18 cellular contexts compared by ENCODE assay signal in genomic region chr1:118989006-118989736, GRCh38. TPM values are rescaled to one million over a fixed set of nuclear protein-coding genes. Genes with fewer than 3 reads are reported as not detected.
DNase-seq lines count a peak whose midpoint lies in the region; TF ChIP-seq lines count a peak whose summit lies in the region.
"Had no signal": no experiment of that assay in that cellular context is flagged by ENCODE, and none has a peak within 500 bp of the region (broad histone marks: within the 10 kb centered on the region; RNA-seq: fewer than 3 reads in every experiment).

No MANE protein-coding gene starts in this region.

- no peak for TF ChIP-seq CTCF in nephron (IDR thresholded peaks at IDR 0.05; ENCODE audit: unreplicated experiment in 3 of 3)
- no peak for TF ChIP-seq CTCF in type B pancreatic cell (conservative IDR thresholded peaks at IDR 0.05)

- peaks cover 14% of the 10 kb centered on the region for H3K4me1 Mint-ChIP-seq in activated naive CD4-positive, alpha-beta T cell treated with anti-CD3 and anti-CD28 coated beads, Interleukin-2, amount 10 ng/mL, durations not matched to agents 7 days and 5 days
- H3K4me1 Mint-ChIP-seq in nephron (peaks cover 60% of the 10 kb centered on the region), type B pancreatic cell (ENCODE audit: unreplicated experiment) (peaks cover 34% of the 10 kb centered on the region)
- peaks cover 9 to 32% (median 18%) of the 10 kb centered on the region in 4 donors for H3K4me1 Mint-ChIP-seq in CD4-positive, alpha-beta memory T cell

- H3K27me3 Mint-ChIP-seq in activated naive CD4-positive, alpha-beta T cell treated with anti-CD3 and anti-CD28 coated beads, Interleukin-2, amount 10 ng/mL, durations not matched to agents 7 days and 5 days, result peaks cover 98% of the 10 kb centered on the region
- H3K27me3 Mint-ChIP-seq in nephron (ENCODE audit: low read depth), result peaks cover 99% of the 10 kb centered on the region
- peaks cover 97% of the 10 kb centered on the region for H3K27me3 Mint-ChIP-seq in type B pancreatic cell
- H3K27me3 Mint-ChIP-seq in CD4-positive, alpha-beta memory T cell, result peaks cover 61 to 72% of the 10 kb centered on the region in 2 donors

- peak overlapping the region; percentile 19 for H3K27ac ChIP-seq in cingulate gyrus (ENCODE audit: low read depth, low read length)
- no peak overlapping the region for H3K27ac ChIP-seq in CD4-positive, alpha-beta memory T cell (ENCODE audit: low read depth, low read length)
- H3K27ac ChIP-seq: spleen had no signal

- POLR2A ChIA-PET in CD4-positive, alpha-beta memory T cell (lab: Charles Lee; ENCODE audit: partially characterized antibody), result no interaction called here

- H3K36me3 Mint-ChIP-seq in activated naive CD4-positive, alpha-beta T cell treated with anti-CD3 and anti-CD28 coated beads, Interleukin-2, amount 10 ng/mL, durations not matched to agents 7 days and 5 days, result peaks cover 23% of the 10 kb centered on the region
- peaks cover 5% of the 10 kb centered on the region for H3K36me3 Mint-ChIP-seq in nephron (ENCODE audit: low read depth)
- peaks cover 4% of the 10 kb centered on the region for H3K36me3 Mint-ChIP-seq in type B pancreatic cell
- peaks cover 0 to 1% of the 10 kb centered on the region in 2 donors for H3K36me3 Mint-ChIP-seq in CD4-positive, alpha-beta memory T cell

- peaks cover 2% of the 10 kb centered on the region for H3K9me3 Mint-ChIP-seq in activated naive CD4-positive, alpha-beta T cell treated with anti-CD3 and anti-CD28 coated beads, Interleukin-2, amount 10 ng/mL, durations not matched to agents 7 days and 5 days
- H3K9me3 Mint-ChIP-seq in nephron (peaks cover 8% of the 10 kb centered on the region), type B pancreatic cell (peaks cover 5% of the 10 kb centered on the region)
- peaks cover 0 to 52% (median 31%) of the 10 kb centered on the region in 8 donors for H3K9me3 Mint-ChIP-seq in CD4-positive, alpha-beta memory T cell

- peaks cover 12% of the 10 kb centered on the region for H3K4me1 ChIP-seq in CD4-positive, alpha-beta memory T cell (ENCODE audit: insufficient read depth, low read length)

- peaks cover 36% of the 10 kb centered on the region for H3K27me3 ChIP-seq in CD4-positive, alpha-beta memory T cell (ENCODE audit: insufficient read depth, low read length)

- no peaks in the 10 kb centered on the region for H3K9me3 ChIP-seq in CD4-positive, alpha-beta memory T cell (ENCODE audit: control insufficient read depth in 1 of 2, low read length in 2 of 2)

- H3K27ac Mint-ChIP-seq in activated naive CD4-positive, alpha-beta T cell treated with anti-CD3 and anti-CD28 coated beads, Interleukin-2, amount 10 ng/mL, durations not matched to agents 7 days and 5 days, result peak overlapping the region; percentile 67
- H3K27ac Mint-ChIP-seq in nephron, result peak overlapping the region; percentile 73 to 94 (median 82)
- H3K27ac Mint-ChIP-seq in type B pancreatic cell, result peak overlapping the region; percentile 63
- no peak overlapping the region for H3K27ac Mint-ChIP-seq in CD4-positive, alpha-beta memory T cell
- H3K27ac Mint-ChIP-seq: activated T-cell treated with anti-CD3 and anti-CD28 coated beads, Interleukin-2, amount 50 U/mL, for 24 hours; natural killer cell; T-cell had no signal

- intact Hi-C loops in CD4-positive, alpha-beta memory T cell (cut with micrococcal nuclease), result no loop called here

- peak overlapping the region; percentile 18 for H3K4me3 Mint-ChIP-seq in activated naive CD4-positive, alpha-beta T cell treated with anti-CD3 and anti-CD28 coated beads, Interleukin-2, amount 10 ng/mL, durations not matched to agents 7 days and 5 days
- peak overlapping the region; percentile 85 to 91 (median 91) for H3K4me3 Mint-ChIP-seq in nephron
- H3K4me3 Mint-ChIP-seq in type B pancreatic cell, result peak overlapping the region; percentile 85
- H3K4me3 Mint-ChIP-seq in CD4-positive, alpha-beta memory T cell, result peak overlapping the region in 2 of 8 donors; percentile 24 to 25
- H3K4me3 Mint-ChIP-seq: activated T-cell treated with anti-CD3 and anti-CD28 coated beads, Interleukin-2, amount 50 U/mL, for 24 hours; natural killer cell had no signal

- CTCF ChIA-PET in activated naive CD4-positive, alpha-beta T cell treated with anti-CD3 and anti-CD28 coated beads, Interleukin-2, amount 10 ng/mL, durations not matched to agents 7 days and 5 days (lab: Charles Lee), result interaction anchor here (0.9 to 1.1 kb wide), 2 partner anchors 13 to 17 kb away, joined by 3 to 4 read pairs; no protein-coding TSS in a partner anchor
- CTCF ChIA-PET in CD4-positive, alpha-beta memory T cell (lab: Charles Lee; ENCODE audit: partially characterized antibody), result no interaction called here

- no peak overlapping the region for H3K4me3 ChIP-seq in CD4-positive, alpha-beta memory T cell (ENCODE audit: low read length in 2 of 2)
- H3K4me3 ChIP-seq: spleen had no signal

- no peak for DNase-seq in activated naive CD4-positive, alpha-beta T cell treated with anti-CD3 and anti-CD28 coated beads, Interleukin-2, amount 10 ng/mL, durations not matched to agents 7 days and 5 days
- DNase-seq in activated naive CD4-positive, alpha-beta T cell treated with anti-CD3 and anti-CD28 coated beads, Interleukin-2, amount 50 U/mL, for 16 hours, result no peak
- DNase-seq in type B pancreatic cell (ENCODE audit: extremely low spot score, unreplicated experiment) (no peak), NCI-H2107 (lab: John Stamatoyannopoulos, UW) (no peak)
- no peak for DNase-seq in activated CD4-positive, CD25-positive, alpha-beta regulatory T cell treated with anti-CD3 and anti-CD28 coated beads, Interleukin-2, amount 50 U/mL, for 72 hours
- DNase-seq in CD4-positive, alpha-beta memory T cell, result no peak
- DNase-seq: activated CD4-positive, alpha-beta T cell treated with anti-CD3 and anti-CD28 coated beads for 1 hour; activated T-cell treated with anti-CD3 and anti-CD28 coated beads, Interleukin-2, amount 50 U/mL, for 24 hours; amygdala; foreskin melanocyte; left cardiac atrium; natural killer cell; NCI-H1105; NCI-H345; spleen; T-cell had no signal

- H3K36me3 ChIP-seq in CD4-positive, alpha-beta memory T cell (ENCODE audit: insufficient read depth, low read length), result no peaks in the 10 kb centered on the region
- H3K36me3 ChIP-seq: spleen had no signal

RNA-seq across cellular contexts. Expression of gene TBX15, which starts 1.0 kb away (rescaled TPM):
- 0.19 and 8.5 TPM in 2 replicates for total RNA-seq in type B pancreatic cell (ENCODE audit: low replicate concordance)
- not detected for total RNA-seq in CD4-positive, alpha-beta memory T cell
- polyA plus RNA-seq in CD4-positive, alpha-beta memory T cell, result under 1 TPM in 1 of 2 donors, not detected in 1; 0.05 TPM
- total RNA-seq: natural killer cell had no signal

Comparison
In these comparisons a context has a peak if more than half of its experiments do, and no peak if none do; other contexts are left out.
1. H3K27ac Mint-ChIP-seq: peak in activated naive CD4-positive, alpha-beta T cell treated with anti-CD3 and anti-CD28 coated beads, Interleukin-2, amount 10 ng/mL, durations not matched to agents 7 days and 5 days (single experiment), nephron (3 of 3) and type B pancreatic cell (single experiment); none in CD4-positive, alpha-beta memory T cell (0 of 7).